Comparison of ENCODE assay signal across 14 cellular contexts in the genomic region with DNA sequence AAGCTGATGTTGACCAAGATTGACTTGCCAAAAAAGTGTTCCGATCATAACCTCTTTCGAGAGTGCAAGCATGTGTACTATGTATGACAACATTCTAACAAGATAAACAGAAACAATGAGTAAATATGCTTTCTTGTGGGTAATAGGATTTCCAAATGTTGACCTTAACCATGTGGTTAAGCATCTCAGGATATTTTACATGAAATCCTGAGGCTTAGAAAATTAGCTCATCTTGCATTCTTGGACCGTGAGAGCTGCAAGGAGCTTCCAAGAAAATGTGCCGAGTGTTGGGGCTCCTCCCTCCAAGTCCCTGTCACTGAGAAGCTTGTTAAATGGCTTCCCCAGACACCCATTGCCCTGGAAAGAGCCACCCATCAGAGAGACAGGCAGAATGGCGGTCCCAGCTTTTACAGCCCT. TPM values are rescaled to one million over a fixed set of nuclear protein-coding genes. Genes with fewer than 3 reads are reported as not detected.
DNase-seq lines count a peak whose midpoint lies in the region; ATAC-seq, FAIRE-seq and TF ChIP-seq lines count a peak whose summit lies in the region.
"Had no signal": no experiment of that assay in that cellular context is flagged by ENCODE, and none has a peak within 500 bp of the region (broad histone marks: within the 10 kb centered on the region; RNA-seq: fewer than 3 reads in every experiment).

No MANE protein-coding gene starts in this region.

- peaks cover 2% of the 10 kb centered on the region for H3K9me3 Mint-ChIP-seq in astrocyte (ENCODE audit: unreplicated experiment)
- H3K9me3 Mint-ChIP-seq: T-helper 1 cell treated with Interleukin-12 subunit alpha and Interleukin-12 subunit beta and Interleukin-4 antibody, amounts not matched to agents 30 μg/mL and 1 μg/mL, for 36 hours had no signal

- H3K27ac ChIP-seq in astrocyte (ENCODE audit: low read depth, low read length) (no peak overlapping the region), hepatocyte (peak overlapping the region; percentile 44)

- H3K4me1 Mint-ChIP-seq in astrocyte (ENCODE audit: low read depth, unreplicated experiment) = peaks cover 15% of the 10 kb centered on the region
- H3K4me1 Mint-ChIP-seq: CD4-positive, alpha-beta memory T cell had no signal

- H3K36me3 ChIP-seq in astrocyte (ENCODE audit: insufficient read depth, low read length) (no peaks in the 10 kb centered on the region), hepatocyte (replicated peaks; ENCODE audit: insufficient read depth, low read depth) (no peaks in the 10 kb centered on the region)

- H3K4me3 ChIP-seq in astrocyte (ENCODE audit: insufficient read depth, low read depth, low read length) (no peak overlapping the region), hepatocyte (no peak overlapping the region)

- peaks cover 9% of the 10 kb centered on the region for H3K27me3 Mint-ChIP-seq in astrocyte (ENCODE audit: low read depth, unreplicated experiment)
- H3K27me3 Mint-ChIP-seq: CD4-positive, alpha-beta memory T cell had no signal

- intact Hi-C loops in sciatic nerve (cut with DNase I) = no loop called here

- no peak for FAIRE-seq in astrocyte (lab: Jason Lieb, UNC)
- FAIRE-seq in GM19239 (lab: Jason Lieb, UNC) = no peak

- H4K20me1 ChIP-seq in astrocyte (ENCODE audit: insufficient read depth, low read length) (no peaks in the 10 kb centered on the region), hepatocyte (ENCODE audit: insufficient read depth, poor library complexity, severe bottlenecking) (no peaks in the 10 kb centered on the region)

- H2AFZ ChIP-seq in astrocyte (ENCODE audit: low read depth, low read length) = no peak overlapping the region
- H2AFZ ChIP-seq in hepatocyte = no peak overlapping the region

- ATAC-seq in sciatic nerve (peak; percentile 82), GM21515 (IDR thresholded peaks at IDR 0.05; ENCODE audit: unreplicated experiment) (no peak)

- H3K79me2 ChIP-seq in astrocyte (ENCODE audit: insufficient read depth, low read length) = no peaks in the 10 kb centered on the region
- no peaks in the 10 kb centered on the region for H3K79me2 ChIP-seq in hepatocyte

- no peak for TF ChIP-seq CTCF in astrocyte (IDR thresholded peaks at IDR 0.05; ENCODE audit: insufficient read depth, low read depth, low read length)
- no peak for TF ChIP-seq CTCF in hepatocyte (IDR thresholded peaks at IDR 0.05; ENCODE audit: poor library complexity)

- no peaks in the 10 kb centered on the region for H3K4me1 ChIP-seq in astrocyte (ENCODE audit: insufficient read depth, low read length)
- H3K4me1 ChIP-seq in hepatocyte (ENCODE audit: insufficient read depth) = peaks cover 7% of the 10 kb centered on the region

- H3K9me3 ChIP-seq in astrocyte (ENCODE audit: insufficient read depth, low read depth, low read length) (no peaks in the 10 kb centered on the region), hepatocyte (ENCODE audit: low read depth) (no peaks in the 10 kb centered on the region)

- H3K4me2 ChIP-seq in astrocyte (ENCODE audit: low read length) (no peak overlapping the region), hepatocyte (peak overlapping the region; percentile 29)

- 32% methylated on average over 5 of the region's 5 CpGs for WGBS in hepatocyte (ENCODE audit: low lambda C conversion rate, missing lambda C conversion rate)

- H3K9me2 ChIP-seq in hepatocyte (replicated peaks; ENCODE audit: insufficient read depth) = no peaks in the 10 kb centered on the region

- H3K36me3 Mint-ChIP-seq in astrocyte (ENCODE audit: low read depth, unreplicated experiment) = peaks cover 11% of the 10 kb centered on the region

- peak overlapping the region; percentile 26 for H3K27ac Mint-ChIP-seq in astrocyte (ENCODE audit: unreplicated experiment)
- H3K27ac Mint-ChIP-seq: CD4-positive, alpha-beta memory T cell; T-helper 1 cell treated with Interleukin-12 subunit alpha and Interleukin-12 subunit beta and Interleukin-4 antibody, amounts not matched to agents 30 μg/mL and 1 μg/mL, for 36 hours had no signal

- H3K9ac ChIP-seq in astrocyte (ENCODE audit: low read length) = no peak overlapping the region

- H3K4me3 Mint-ChIP-seq in astrocyte (ENCODE audit: unreplicated experiment) = no peak overlapping the region
- H3K4me3 Mint-ChIP-seq: CD4-positive, alpha-beta memory T cell; T-helper 1 cell treated with Interleukin-12 subunit alpha and Interleukin-12 subunit beta and Interleukin-4 antibody, amounts not matched to agents 30 μg/mL and 1 μg/mL, for 36 hours had no signal

- DNase-seq in EL (peak; percentile 77), astrocyte (ENCODE audit: low read depth) (peak; percentile 13), hepatocyte (ENCODE audit: low spot score) (peak; percentile 23), sciatic nerve (ENCODE audit: low spot score) (no peak), GM19239 (ENCODE audit: insufficient read length, low spot score) (no peak), SHP77 treated with DMSO at 0.1 percent for 48 hours (lab: John Stamatoyannopoulos, UW) (no peak)
- DNase-seq in activated CD4-positive, alpha-beta T cell treated with anti-CD3 and anti-CD28 coated beads for 1 hour = no peak
- DNase-seq: CD4-positive, alpha-beta memory T cell; erythroblast; kidney glomerular epithelial cell; NCI-H187 treated with DMSO at 0.1 percent for 48 hours had no signal

- H3K27me3 ChIP-seq in astrocyte (ENCODE audit: insufficient read depth, low read length) (no peaks in the 10 kb centered on the region), hepatocyte (no peaks in the 10 kb centered on the region)

RNA-seq across cellular contexts. Expression of a gene that starts 50.1 kb away (rescaled TPM):
- total RNA-seq in astrocyte = 0.16 TPM in 1 of 2 replicates, not detected in the other
- 0.07 TPM in 1 of 2 replicates, not detected in the other for total RNA-seq in hepatocyte
- 0.10 TPM in 1 of 2 replicates, not detected in the other for polyA plus RNA-seq in hepatocyte
- 0.18 TPM for total RNA-seq in sciatic nerve
- total RNA-seq: HT-29 had no signal
- polyA plus RNA-seq: CD4-positive, alpha-beta memory T cell had no signal

Comparison
In these comparisons a context has a peak if more than half of its experiments do, and no peak if none do; other contexts are left out.
1. DNase-seq: peak in EL (single experiment), astrocyte (single experiment) and hepatocyte (single experiment); none in sciatic nerve (single experiment), GM19239 (single experiment), activated CD4-positive, alpha-beta T cell treated with anti-CD3 and anti-CD28 coated beads for 1 hour (single experiment) and SHP77 treated with DMSO at 0.1 percent for 48 hours (single experiment).